ENCODE assay signal across 20 cellular contexts in genomic region chr2:88069117-88069516, GRCh38. TPM values are rescaled to one million over a fixed set of nuclear protein-coding genes. Genes with fewer than 3 reads are reported as not detected.
"Had no signal": no experiment of that assay in that cellular context is flagged by ENCODE, and none has a peak within 500 bp of the region (broad histone marks: within the 10 kb centered on the region; RNA-seq: fewer than 3 reads in every experiment).

No MANE protein-coding gene starts in this region.

- H3K4me1 ChIP-seq: ascending aorta, lower lobe of right lung, prostate gland, tibial artery, uterus had no signal

- ATAC-seq: esophagus mucosa, lower lobe of right lung, SK-N-SH treated with all-trans-retinoic acid at 6 μM for 48 hours had no signal

- H3K27ac ChIP-seq: ascending aorta, hepatocyte, lower lobe of right lung, prostate gland, tibial artery, uterus, WERI-Rb-1 had no signal

- H3K36me3 ChIP-seq: ascending aorta, lower lobe of right lung, prostate gland, tibial artery, uterus, WERI-Rb-1 had no signal

- H3K9me3 ChIP-seq: ascending aorta, lower lobe of right lung, prostate gland, tibial artery, uterus had no signal

- H3K4me3 ChIP-seq: ascending aorta, hepatocyte, lower lobe of right lung, prostate gland, tibial artery, uterus had no signal

- DNase-seq: activated CD4-positive, alpha-beta T cell treated with anti-CD3 and anti-CD28 coated beads for 1 hour; activated CD4-positive, alpha-beta T cell treated with anti-CD3 and anti-CD28 coated beads, Interleukin-2, amount 50 U/mL, for 4 hours; activated gamma-delta T cell; effector CD8-positive, alpha-beta T cell; lower lobe of right lung; occipital lobe; stimulated activated CD4-positive, alpha-beta T cell treated with anti-CD3 and anti-CD28 coated beads, Interleukin-2, amount 100 ng/mL, for 24 hours; stimulated activated naive CD4-positive, alpha-beta T cell treated with Interleukin-2 at 50 U/mL for 16 hours; substantia nigra; tibial artery; uterus; WERI-Rb-1 had no signal

- H3K27me3 ChIP-seq: ascending aorta, hepatocyte, uterus had no signal

RNA-seq across cellular contexts. Expression of gene SMYD1, which starts 1.5 kb away (rescaled TPM):
- total RNA-seq: ascending aorta; esophagus mucosa; hepatocyte; lower lobe of right lung; mesenteric fat pad; occipital lobe; T-helper 1 cell treated with Interleukin-12 subunit alpha and Interleukin-12 subunit beta and Interleukin-4 antibody, amounts not matched to agents 30 ng/mL and 1 ng/mL, for 36 hours had no signal

RNA-seq across cellular contexts. Expression of gene RNU2-63P, which starts 52.8 kb away (rescaled TPM):
- total RNA-seq: ascending aorta, cerebellum, hepatocyte, lower lobe of right lung, occipital lobe, prostate gland, uterus had no signal

RNA-seq across cellular contexts. Expression of gene FABP1, which starts 58.7 kb away (rescaled TPM):
- total RNA-seq: ascending aorta; esophagus mucosa; lower lobe of right lung; occipital lobe; prostate gland; T-helper 1 cell treated with Interleukin-12 subunit alpha and Interleukin-12 subunit beta and Interleukin-4 antibody, amounts not matched to agents 30 ng/mL and 1 ng/mL, for 36 hours had no signal
